Comparison of ENCODE assay signal across 1 cellular context in genomic region chr1:236727521-236727920, GRCh38.
TF ChIP-seq lines count a peak whose summit lies in the region.

No MANE protein-coding gene starts in this region.

TF ChIP-seq in GM12878, 131 proteins besides CTCF, POLR2A, EP300 and RAD21 (continued from another document):
- TF ChIP-seq, protein P1, sequence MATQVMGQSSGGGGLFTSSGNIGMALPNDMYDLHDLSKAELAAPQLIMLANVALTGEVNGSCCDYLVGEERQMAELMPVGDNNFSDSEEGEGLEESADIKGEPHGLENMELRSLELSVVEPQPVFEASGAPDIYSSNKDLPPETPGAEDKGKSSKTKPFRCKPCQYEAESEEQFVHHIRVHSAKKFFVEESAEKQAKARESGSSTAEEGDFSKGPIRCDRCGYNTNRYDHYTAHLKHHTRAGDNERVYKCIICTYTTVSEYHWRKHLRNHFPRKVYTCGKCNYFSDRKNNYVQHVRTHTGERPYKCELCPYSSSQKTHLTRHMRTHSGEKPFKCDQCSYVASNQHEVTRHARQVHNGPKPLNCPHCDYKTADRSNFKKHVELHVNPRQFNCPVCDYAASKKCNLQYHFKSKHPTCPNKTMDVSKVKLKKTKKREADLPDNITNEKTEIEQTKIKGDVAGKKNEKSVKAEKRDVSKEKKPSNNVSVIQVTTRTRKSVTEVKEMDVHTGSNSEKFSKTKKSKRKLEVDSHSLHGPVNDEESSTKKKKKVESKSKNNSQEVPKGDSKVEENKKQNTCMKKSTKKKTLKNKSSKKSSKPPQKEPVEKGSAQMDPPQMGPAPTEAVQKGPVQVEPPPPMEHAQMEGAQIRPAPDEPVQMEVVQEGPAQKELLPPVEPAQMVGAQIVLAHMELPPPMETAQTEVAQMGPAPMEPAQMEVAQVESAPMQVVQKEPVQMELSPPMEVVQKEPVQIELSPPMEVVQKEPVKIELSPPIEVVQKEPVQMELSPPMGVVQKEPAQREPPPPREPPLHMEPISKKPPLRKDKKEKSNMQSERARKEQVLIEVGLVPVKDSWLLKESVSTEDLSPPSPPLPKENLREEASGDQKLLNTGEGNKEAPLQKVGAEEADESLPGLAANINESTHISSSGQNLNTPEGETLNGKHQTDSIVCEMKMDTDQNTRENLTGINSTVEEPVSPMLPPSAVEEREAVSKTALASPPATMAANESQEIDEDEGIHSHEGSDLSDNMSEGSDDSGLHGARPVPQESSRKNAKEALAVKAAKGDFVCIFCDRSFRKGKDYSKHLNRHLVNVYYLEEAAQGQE (IDR thresholded peaks at IDR 0.05; ENCODE audit: low read depth, low read length) = no peak
- TF ChIP-seq IRF4 (IDR thresholded peaks at IDR 0.05; ENCODE audit: low read depth, low read length) (no peak), MYC (IDR thresholded peaks at IDR 0.05; ENCODE audit: insufficient read depth, insufficient read length, insufficient replicate concordance, low read length, severe bottlenecking) (no peak), CHD2 (IDR thresholded peaks at IDR 0.05; ENCODE audit: borderline replicate concordance, low read depth, low read length) (no peak), IKZF2 (IDR thresholded peaks at IDR 0.05) (no peak), PBX3 (IDR thresholded peaks at IDR 0.05; ENCODE audit: insufficient replicate concordance, low read depth, low read length) (no peak), USF1 (IDR thresholded peaks at IDR 0.05; ENCODE audit: borderline replicate concordance, extremely low read length, insufficient read depth, low read depth, low read length) (no peak), PKNOX1 (IDR thresholded peaks at IDR 0.05) (no peak), TBL1XR1 (IDR thresholded peaks at IDR 0.05; ENCODE audit: low read depth, low read length) (no peak), ZZZ3 (IDR thresholded peaks at IDR 0.05; ENCODE audit: control insufficient read depth, insufficient read length, low read depth) (no peak), HCFC1 (IDR thresholded peaks at IDR 0.05; ENCODE audit: low read length) (no peak), RAD51 (IDR thresholded peaks at IDR 0.05) (no peak), CHD4 (IDR thresholded peaks at IDR 0.05) (no peak), SMARCA5 (IDR thresholded peaks at IDR 0.05) (no peak), NR2F1 (conservative IDR thresholded peaks at IDR 0.05) (no peak)
- TF ChIP-seq, protein P2, sequence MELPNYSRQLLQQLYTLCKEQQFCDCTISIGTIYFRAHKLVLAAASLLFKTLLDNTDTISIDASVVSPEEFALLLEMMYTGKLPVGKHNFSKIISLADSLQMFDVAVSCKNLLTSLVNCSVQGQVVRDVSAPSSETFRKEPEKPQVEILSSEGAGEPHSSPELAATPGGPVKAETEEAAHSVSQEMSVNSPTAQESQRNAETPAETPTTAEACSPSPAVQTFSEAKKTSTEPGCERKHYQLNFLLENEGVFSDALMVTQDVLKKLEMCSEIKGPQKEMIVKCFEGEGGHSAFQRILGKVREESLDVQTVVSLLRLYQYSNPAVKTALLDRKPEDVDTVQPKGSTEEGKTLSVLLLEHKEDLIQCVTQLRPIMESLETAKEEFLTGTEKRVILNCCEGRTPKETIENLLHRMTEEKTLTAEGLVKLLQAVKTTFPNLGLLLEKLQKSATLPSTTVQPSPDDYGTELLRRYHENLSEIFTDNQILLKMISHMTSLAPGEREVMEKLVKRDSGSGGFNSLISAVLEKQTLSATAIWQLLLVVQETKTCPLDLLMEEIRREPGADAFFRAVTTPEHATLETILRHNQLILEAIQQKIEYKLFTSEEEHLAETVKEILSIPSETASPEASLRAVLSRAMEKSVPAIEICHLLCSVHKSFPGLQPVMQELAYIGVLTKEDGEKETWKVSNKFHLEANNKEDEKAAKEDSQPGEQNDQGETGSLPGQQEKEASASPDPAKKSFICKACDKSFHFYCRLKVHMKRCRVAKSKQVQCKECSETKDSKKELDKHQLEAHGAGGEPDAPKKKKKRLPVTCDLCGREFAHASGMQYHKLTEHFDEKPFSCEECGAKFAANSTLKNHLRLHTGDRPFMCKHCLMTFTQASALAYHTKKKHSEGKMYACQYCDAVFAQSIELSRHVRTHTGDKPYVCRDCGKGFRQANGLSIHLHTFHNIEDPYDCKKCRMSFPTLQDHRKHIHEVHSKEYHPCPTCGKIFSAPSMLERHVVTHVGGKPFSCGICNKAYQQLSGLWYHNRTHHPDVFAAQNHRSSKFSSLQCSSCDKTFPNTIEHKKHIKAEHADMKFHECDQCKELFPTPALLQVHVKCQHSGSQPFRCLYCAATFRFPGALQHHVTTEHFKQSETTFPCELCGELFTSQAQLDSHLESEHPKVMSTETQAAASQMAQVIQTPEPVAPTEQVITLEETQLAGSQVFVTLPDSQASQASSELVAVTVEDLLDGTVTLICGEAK (IDR thresholded peaks at IDR 0.05; ENCODE audit: borderline replicate concordance) = no peak
